In genomic region chrX:130084651-130085237, GRCh38 we compare ENCODE assay signal across 8 cellular contexts. TPM values are rescaled to one million over a fixed set of nuclear protein-coding genes. Genes with fewer than 3 reads are reported as not detected.
DNase-seq lines count a peak whose midpoint lies in the region; ATAC-seq and TF ChIP-seq lines count a peak whose summit lies in the region.

No MANE protein-coding gene starts in this region.

- intact Hi-C loops in esophagus squamous epithelium (cut with DNase I) = loop anchor here (5.0 kb wide), 1 partner anchor 108 kb away; no protein-coding TSS in a partner anchor

- H3K4me1 ChIP-seq in esophagus squamous epithelium = peaks cover 4 to 74% (median 5%) of the 10 kb centered on the region in 3 donors

- no peak for TF ChIP-seq POLR2A in esophagus squamous epithelium (IDR thresholded peaks at IDR 0.05)

- TF ChIP-seq CTCF in GM12875 (IDR thresholded peaks at IDR 0.05; ENCODE audit: borderline replicate concordance, insufficient read depth, low read depth, low read length) (no peak), esophagus squamous epithelium (IDR thresholded peaks at IDR 0.05) (no peak)

- DNase-seq in esophagus squamous epithelium (lab: John Stamatoyannopoulos, UW) (no peak), globus pallidus (ENCODE audit: low spot score) (no peak), DMS153 treated with DMSO at 0.1 percent for 48 hours (lab: John Stamatoyannopoulos, UW; ENCODE audit: unreplicated experiment) (no peak), NCI-H2029 (lab: John Stamatoyannopoulos, UW) (no peak), midbrain (lab: John Stamatoyannopoulos, UW) (no peak)

- H3K4me3 ChIP-seq in GM12875 (ENCODE audit: low read depth, low read length) (peak overlapping the region; percentile 54), esophagus squamous epithelium (peak overlapping the region in 1 of 4 donors; percentile 16)

- no peaks in the 10 kb centered on the region for H3K36me3 ChIP-seq in KOPT-K1 (ENCODE audit: insufficient read depth, low read length)
- H3K36me3 ChIP-seq in esophagus squamous epithelium = no peaks in the 10 kb centered on the region

- WGBS in esophagus squamous epithelium, 2 donors = 46% methylated on average over 6 of the region's 9 CpGs; no CpG with 5 or more reads in 1 of the 2 donors

- no peaks in the 10 kb centered on the region for H3K27me3 ChIP-seq in esophagus squamous epithelium

- peak overlapping the region; percentile 88 for H3K27ac ChIP-seq in KOPT-K1 (ENCODE audit: low read depth, low read length, poor library complexity, severe bottlenecking)
- H3K27ac ChIP-seq in esophagus squamous epithelium = peak overlapping the region in 3 of 4 donors; percentile 28 to 77 (median 63)

- ATAC-seq in GM21423 (IDR thresholded peaks at IDR 0.05; ENCODE audit: unreplicated experiment) = peak; percentile 36

- no peaks in the 10 kb centered on the region for H3K9me3 ChIP-seq in KOPT-K1 (ENCODE audit: insufficient read depth, low read length, poor library complexity, severe bottlenecking)
- H3K9me3 ChIP-seq in esophagus squamous epithelium = no peaks in the 10 kb centered on the region

RNA-seq across cellular contexts. Expression of gene ELF4, which starts 25.6 kb away (rescaled TPM):
- total RNA-seq in esophagus squamous epithelium = 10 to 100 TPM in 3 of 4 donors, 1 to 10 TPM in 1; 9.2 to 14.1 (median 12.5) TPM
